ENCODE assay signal across 12 cellular contexts in genomic region chr21:24290151-24290833, GRCh38.
DNase-seq lines count a peak whose midpoint lies in the region; ATAC-seq and TF ChIP-seq lines count a peak whose summit lies in the region.
"Had no signal": no experiment of that assay in that cellular context is flagged by ENCODE, and none has a peak within 500 bp of the region (broad histone marks: within the 10 kb centered on the region; RNA-seq: fewer than 3 reads in every experiment).

No MANE protein-coding gene starts in this region.

- DNase-seq in activated T-cell treated with anti-CD3 and anti-CD28 coated beads for 24 hours (ENCODE audit: low read depth) (peak; percentile 1), activated T-cell treated with anti-CD3 and anti-CD28 coated beads for 4 hours (no peak), NCI-H2081 treated with DMSO at 0.1 percent for 48 hours (lab: John Stamatoyannopoulos, UW) (peak; percentile 59), activated T-cell treated with anti-CD3 and anti-CD28 coated beads for 48 hours (ENCODE audit: low read depth) (peak; percentile 4), nephron progenitor cell (no peak), D341Med (ENCODE audit: low spot score) (no peak), left lobe of liver (ENCODE audit: low spot score) (no peak)
- DNase-seq: kidney glomerular epithelial cell, substantia nigra, SW 1271 had no signal

- H3K4me3 Mint-ChIP-seq in nephron progenitor cell, result no peak overlapping the region

- H3K4me1 Mint-ChIP-seq in nephron progenitor cell, result no peaks in the 10 kb centered on the region

- no peak for ATAC-seq in HG02571 (IDR thresholded peaks at IDR 0.05; ENCODE audit: unreplicated experiment)
- no peak for ATAC-seq in left lobe of liver

- H3K36me3 Mint-ChIP-seq in nephron progenitor cell (ENCODE audit: low read depth), result no peaks in the 10 kb centered on the region
- H3K36me3 Mint-ChIP-seq: IgD-negative memory B cell had no signal

- peak overlapping the region; percentile 50 for H3K27ac Mint-ChIP-seq in nephron progenitor cell
- H3K27ac Mint-ChIP-seq: IgD-negative memory B cell had no signal

- no peaks in the 10 kb centered on the region for H3K27me3 Mint-ChIP-seq in nephron progenitor cell (ENCODE audit: low read depth, poor library complexity)
- H3K27me3 Mint-ChIP-seq: IgD-negative memory B cell had no signal

- no peak for TF ChIP-seq CTCF in nephron progenitor cell (IDR thresholded peaks at IDR 0.05)

- H3K9me3 Mint-ChIP-seq in nephron progenitor cell, result peaks cover 20% of the 10 kb centered on the region
- H3K9me3 Mint-ChIP-seq: IgD-negative memory B cell had no signal

Comparison
In these comparisons a context has a peak if more than half of its experiments do, and no peak if none do; other contexts are left out.
1. DNase-seq: peak in activated T-cell treated with anti-CD3 and anti-CD28 coated beads for 24 hours (single experiment), NCI-H2081 treated with DMSO at 0.1 percent for 48 hours (single experiment) and activated T-cell treated with anti-CD3 and anti-CD28 coated beads for 48 hours (single experiment); none in activated T-cell treated with anti-CD3 and anti-CD28 coated beads for 4 hours (single experiment), nephron progenitor cell (single experiment), D341Med (single experiment) and left lobe of liver (single experiment).